In genomic region chr21:41895643-41896493, GRCh38 we compare ENCODE assay signal across 9 cellular contexts. TPM values are rescaled to one million over a fixed set of nuclear protein-coding genes. Genes with fewer than 3 reads are reported as not detected.
DNase-seq lines count a peak whose midpoint lies in the region; ATAC-seq, FAIRE-seq and TF ChIP-seq lines count a peak whose summit lies in the region.
"Had no signal": no experiment of that assay in that cellular context is flagged by ENCODE, and none has a peak within 500 bp of the region (broad histone marks: within the 10 kb centered on the region; RNA-seq: fewer than 3 reads in every experiment).

No MANE protein-coding gene starts in this region.

- H3K27ac Mint-ChIP-seq in astrocyte (ENCODE audit: unreplicated experiment) (peak overlapping the region; percentile 88), glutamatergic neuron (ENCODE audit: unreplicated experiment) (no peak overlapping the region)

- H3K9me3 Mint-ChIP-seq in astrocyte (ENCODE audit: unreplicated experiment), result no peaks in the 10 kb centered on the region
- H3K9me3 Mint-ChIP-seq in glutamatergic neuron (ENCODE audit: unreplicated experiment), result peaks cover 7% of the 10 kb centered on the region
- H3K9me3 Mint-ChIP-seq: natural killer cell treated with Interleukin-12 subunit alpha and Interleukin-12 subunit beta and Interleukin-15 and Interleukin-18, amount 100 ng/mL, for 72 hours had no signal

- H3K27me3 Mint-ChIP-seq in astrocyte (ENCODE audit: low read depth, unreplicated experiment) (peaks cover 2% of the 10 kb centered on the region), glutamatergic neuron (ENCODE audit: unreplicated experiment) (peaks cover 1% of the 10 kb centered on the region)

- H3K36me3 ChIP-seq in astrocyte (ENCODE audit: insufficient read depth, low read length), result no peaks in the 10 kb centered on the region

- no peak overlapping the region for H3K4me3 Mint-ChIP-seq in astrocyte (ENCODE audit: unreplicated experiment)
- H3K4me3 Mint-ChIP-seq in glutamatergic neuron (ENCODE audit: unreplicated experiment), result no peak overlapping the region
- H3K4me3 Mint-ChIP-seq: natural killer cell treated with Interleukin-12 subunit alpha and Interleukin-12 subunit beta and Interleukin-15 and Interleukin-18, amount 100 ng/mL, for 72 hours had no signal

- H3K4me3 ChIP-seq in astrocyte (ENCODE audit: insufficient read depth, low read depth, low read length), result no peak overlapping the region

- H3K36me3 Mint-ChIP-seq in astrocyte (ENCODE audit: low read depth, unreplicated experiment) (peaks cover 13% of the 10 kb centered on the region), glutamatergic neuron (ENCODE audit: unreplicated experiment) (no peaks in the 10 kb centered on the region)
- H3K36me3 Mint-ChIP-seq: natural killer cell treated with Interleukin-12 subunit alpha and Interleukin-12 subunit beta and Interleukin-15 and Interleukin-18, amount 100 ng/mL, for 72 hours had no signal

- peak overlapping the region; percentile 49 for H3K27ac ChIP-seq in astrocyte (ENCODE audit: low read depth, low read length)

- H3K4me2 ChIP-seq in astrocyte (ENCODE audit: low read length), result peak overlapping the region; percentile 67

- TF ChIP-seq CTCF in GM10248 (IDR thresholded peaks at IDR 0.05; ENCODE audit: control extremely low read depth, extremely low read depth, low read depth, missing control alignments) (no peak), astrocyte (IDR thresholded peaks at IDR 0.05; ENCODE audit: insufficient read depth, low read depth, low read length) (no peak), glutamatergic neuron (IDR thresholded peaks at IDR 0.05; ENCODE audit: partially characterized antibody, unreplicated experiment) (no peak)

- H4K20me1 ChIP-seq in astrocyte (ENCODE audit: insufficient read depth, low read length), result no peaks in the 10 kb centered on the region

- CTCF ChIA-PET in GM10248 (lab: Yijun Ruan, JAX), result interaction anchor here (1.2 to 1.9 kb wide), 3 partner anchors 12 to 79 kb away, joined by 4 to 5 read pairs (median 4); no protein-coding TSS in a partner anchor

- peak; percentile 53 for DNase-seq in GM10248 (ENCODE audit: extremely low spot score)
- peak in 3 of 5 experiments; percentile 17 to 73 (median 39) for DNase-seq in T-helper 2 cell
- peak; percentile 18 for DNase-seq in astrocyte (ENCODE audit: low read depth)
- DNase-seq in posterior vena cava (ENCODE audit: low spot score), result peak; percentile 59
- no peak for DNase-seq in RKO (ENCODE audit: low spot score)
- no peak for DNase-seq in glutamatergic neuron
- DNase-seq in NCI-H345 treated with DMSO at 0.1 percent for 48 hours (lab: John Stamatoyannopoulos, UW; ENCODE audit: unreplicated experiment), result no peak

- no peaks in the 10 kb centered on the region for H3K27me3 ChIP-seq in astrocyte (ENCODE audit: insufficient read depth, low read length)

- no peaks in the 10 kb centered on the region for H3K79me2 ChIP-seq in astrocyte (ENCODE audit: insufficient read depth, low read length)

- no peak for FAIRE-seq in astrocyte (lab: Jason Lieb, UNC)

- no peak overlapping the region for H3K9ac ChIP-seq in astrocyte (ENCODE audit: low read length)

- peaks cover 21% of the 10 kb centered on the region for H3K4me1 ChIP-seq in astrocyte (ENCODE audit: insufficient read depth, low read length)

- no peak for ATAC-seq in GM19463 (IDR thresholded peaks at IDR 0.05; ENCODE audit: unreplicated experiment)

- H3K4me1 Mint-ChIP-seq in astrocyte (ENCODE audit: low read depth, unreplicated experiment) (peaks cover 23% of the 10 kb centered on the region), glutamatergic neuron (ENCODE audit: low read depth, unreplicated experiment) (peaks cover 10% of the 10 kb centered on the region)

- POLR2A ChIA-PET in GM10248 (lab: Yijun Ruan, JAX), result no interaction called here

- peak overlapping the region; percentile 42 for H2AFZ ChIP-seq in astrocyte (ENCODE audit: low read depth, low read length)

- H3K9me3 ChIP-seq in astrocyte (ENCODE audit: insufficient read depth, low read depth, low read length), result no peaks in the 10 kb centered on the region

- intact Hi-C loops in posterior vena cava (cut with DNase I), result no loop called here

RNA-seq across cellular contexts. Expression of gene PRDM15, which starts 16.7 kb away (rescaled TPM):
- 5.8 and 6.8 TPM in 2 replicates for total RNA-seq in astrocyte
- 1 to 10 TPM; 2.9 to 5.0 TPM for total RNA-seq in posterior vena cava
- total RNA-seq in glutamatergic neuron (ENCODE audit: unreplicated experiment), result 10.2 TPM

RNA-seq across cellular contexts. Expression of gene C2CD2, which starts 58.0 kb away (rescaled TPM):
- total RNA-seq in astrocyte (6.7 and 8.3 TPM in 2 replicates), posterior vena cava (10 to 100 TPM; 28.0 to 43.1 TPM), glutamatergic neuron (ENCODE audit: unreplicated experiment) (0.78 TPM)

Comparison
In these comparisons a context has a peak if more than half of its experiments do, and no peak if none do; other contexts are left out.
1. DNase-seq: peak in GM10248 (single experiment), T-helper 2 cell (3 of 5), astrocyte (single experiment) and posterior vena cava (single experiment); none in RKO (single experiment), glutamatergic neuron (single experiment) and NCI-H345 treated with DMSO at 0.1 percent for 48 hours (single experiment).